8 cellular contexts compared by ENCODE assay signal in the genomic region with DNA sequence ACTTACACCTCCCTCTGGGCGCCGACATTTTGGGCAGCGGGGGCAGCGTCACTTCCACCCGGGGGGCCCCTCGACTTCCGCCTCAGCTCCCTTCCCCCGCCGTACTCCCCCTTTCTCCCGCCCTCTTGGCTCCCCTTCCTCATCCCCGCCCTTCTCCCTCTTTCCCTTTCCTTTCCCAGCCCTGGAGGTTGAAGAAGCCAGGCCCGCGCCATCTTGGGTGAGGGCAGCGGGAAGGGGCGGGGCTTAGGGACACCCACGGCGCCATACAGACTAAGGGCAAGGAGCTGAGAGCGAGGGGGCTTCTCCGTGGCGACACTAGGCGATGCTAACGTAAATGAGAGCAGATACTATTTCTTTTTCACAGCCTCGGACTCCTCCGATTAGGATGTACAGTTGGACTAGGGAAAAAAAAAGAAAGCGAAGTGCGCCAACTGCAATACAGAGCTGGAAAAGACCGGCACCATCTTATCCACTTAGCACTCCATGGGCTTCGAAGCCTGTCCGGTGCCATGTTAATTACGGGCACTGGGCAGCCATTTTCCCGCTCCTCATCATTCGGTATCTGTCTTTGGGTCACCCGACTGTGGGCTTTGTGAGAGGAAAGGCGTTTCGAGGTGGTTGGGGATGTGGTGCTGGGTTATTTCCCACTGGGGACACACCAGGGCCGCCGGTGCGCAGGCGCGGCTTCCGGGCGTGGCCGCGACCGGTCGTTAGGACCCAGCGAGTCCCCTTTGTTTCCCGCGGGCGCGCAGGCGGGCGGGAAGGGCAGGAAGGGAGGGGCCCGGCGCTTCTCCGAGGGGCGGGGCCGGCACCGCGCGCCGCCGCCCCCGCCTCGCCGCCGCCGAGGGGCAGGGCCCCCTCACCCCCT. TPM values are rescaled to one million over a fixed set of nuclear protein-coding genes. Genes with fewer than 3 reads are reported as not detected.
DNase-seq lines count a peak whose midpoint lies in the region; ATAC-seq, FAIRE-seq and TF ChIP-seq lines count a peak whose summit lies in the region.

A gene with protein sequence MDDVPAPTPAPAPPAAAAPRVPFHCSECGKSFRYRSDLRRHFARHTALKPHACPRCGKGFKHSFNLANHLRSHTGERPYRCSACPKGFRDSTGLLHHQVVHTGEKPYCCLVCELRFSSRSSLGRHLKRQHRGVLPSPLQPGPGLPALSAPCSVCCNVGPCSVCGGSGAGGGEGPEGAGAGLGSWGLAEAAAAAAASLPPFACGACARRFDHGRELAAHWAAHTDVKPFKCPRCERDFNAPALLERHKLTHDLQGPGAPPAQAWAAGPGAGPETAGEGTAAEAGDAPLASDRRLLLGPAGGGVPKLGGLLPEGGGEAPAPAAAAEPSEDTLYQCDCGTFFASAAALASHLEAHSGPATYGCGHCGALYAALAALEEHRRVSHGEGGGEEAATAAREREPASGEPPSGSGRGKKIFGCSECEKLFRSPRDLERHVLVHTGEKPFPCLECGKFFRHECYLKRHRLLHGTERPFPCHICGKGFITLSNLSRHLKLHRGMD (minus strand): TSS at position 50 of the 868 bp plus-strand sequence. CDS start 1,652 bp downstream, outside the sequence.
A gene with protein sequence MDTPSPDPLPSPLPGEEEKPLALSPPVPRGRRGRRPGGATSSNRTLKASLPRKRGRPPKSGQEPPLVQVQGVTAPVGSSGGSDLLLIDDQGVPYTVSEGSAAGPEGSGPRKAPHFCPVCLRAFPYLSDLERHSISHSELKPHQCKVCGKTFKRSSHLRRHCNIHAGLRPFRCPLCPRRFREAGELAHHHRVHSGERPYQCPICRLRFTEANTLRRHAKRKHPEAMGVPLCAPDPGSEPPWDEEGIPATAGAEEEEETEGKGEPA (plus strand): TSS at position 821 of the 868 bp plus-strand sequence. CDS start 1,825 bp downstream, outside the sequence.

- peak; percentile 57 for ATAC-seq in GM21528 (IDR thresholded peaks at IDR 0.05; ENCODE audit: low FRiP score, unreplicated experiment)
- peak; percentile 89 for ATAC-seq in mucosa of descending colon

- DNase-seq in D721Med (ENCODE audit: insufficient read length, low spot score) (peak; percentile 62), OCI-M1 (lab: John Stamatoyannopoulos, UW) (peak; percentile 99), activated T-cell treated with anti-CD3 and anti-CD28 coated beads for 1 hour (ENCODE audit: low read depth) (peak; percentile 92), epidermal melanocyte (ENCODE audit: insufficient read length, low spot score) (peak; percentile 94), mucosa of descending colon (peak; percentile 97 to 98 (median 98))
- DNase-seq in stimulated activated CD8-positive, alpha-beta memory T cell treated with anti-CD3 and anti-CD28 coated beads, Interleukin-4, amount 100 ng/mL, for 1 hour (ENCODE audit: low read depth in 2 of 2, low spot score in 1 of 2) = peak; percentile 88 to 91

- no peaks in the 10 kb centered on the region for H3K9me3 ChIP-seq in mucosa of descending colon

- H3K4me1 ChIP-seq in mucosa of descending colon (ENCODE audit: low read depth) = peaks cover 21% of the 10 kb centered on the region

- no peak for TF ChIP-seq CTCF in D721Med (IDR thresholded peaks at IDR 0.05; ENCODE audit: insufficient read depth, missing control alignments)
- TF ChIP-seq CTCF in mucosa of descending colon (IDR thresholded peaks at IDR 0.05) = no peak

- intact Hi-C loops in mucosa of descending colon (cut with DNase I, micrococcal nuclease) = no loop called here

- no peak for FAIRE-seq in D721Med (lab: Jason Lieb, UNC)

- no peaks in the 10 kb centered on the region for H3K36me3 ChIP-seq in mucosa of descending colon (ENCODE audit: low read depth)

- no peaks in the 10 kb centered on the region for H3K27me3 Mint-ChIP-seq in IgD-negative memory B cell

- H3K36me3 Mint-ChIP-seq in IgD-negative memory B cell = peaks cover 17% of the 10 kb centered on the region

- peak within 1 kb of the TSS; percentile 77 for H3K4me3 ChIP-seq in mucosa of descending colon

- peak within 1 kb of the TSS; percentile 93 to 100 (median 99) for H3K4me3 Mint-ChIP-seq in IgD-negative memory B cell

- H3K27ac Mint-ChIP-seq in IgD-negative memory B cell = peak within 1 kb of the TSS; percentile 93 to 99 (median 99)

- H3K4me1 Mint-ChIP-seq in IgD-negative memory B cell = peaks cover 8 to 17% (median 13%) of the 10 kb centered on the region in 3 donors

- H3K9me3 Mint-ChIP-seq in IgD-negative memory B cell = peaks cover 0 to 15% (median 0%) of the 10 kb centered on the region in 3 donors

RNA-seq across cellular contexts. Expression of the first gene that starts in this region (rescaled TPM):
- 3.1 TPM for polyA plus RNA-seq in IgD-negative memory B cell
- total RNA-seq in mucosa of descending colon = 10 to 100 TPM; 15.7 to 20.3 (median 20.0) TPM

RNA-seq across cellular contexts. Expression of the second gene that starts in this region (rescaled TPM):
- polyA plus RNA-seq in IgD-negative memory B cell = 49.6 TPM
- total RNA-seq in mucosa of descending colon = 10 to 100 TPM; 25.5 to 27.1 (median 26.5) TPM

Comparison
In these comparisons a context has a peak if more than half of its experiments do, and no peak if none do; other contexts are left out.
1. Peak in every context shown above with its lines: DNase-seq, ATAC-seq and H3K4me3 ChIP-seq.